In the genomic region with DNA sequence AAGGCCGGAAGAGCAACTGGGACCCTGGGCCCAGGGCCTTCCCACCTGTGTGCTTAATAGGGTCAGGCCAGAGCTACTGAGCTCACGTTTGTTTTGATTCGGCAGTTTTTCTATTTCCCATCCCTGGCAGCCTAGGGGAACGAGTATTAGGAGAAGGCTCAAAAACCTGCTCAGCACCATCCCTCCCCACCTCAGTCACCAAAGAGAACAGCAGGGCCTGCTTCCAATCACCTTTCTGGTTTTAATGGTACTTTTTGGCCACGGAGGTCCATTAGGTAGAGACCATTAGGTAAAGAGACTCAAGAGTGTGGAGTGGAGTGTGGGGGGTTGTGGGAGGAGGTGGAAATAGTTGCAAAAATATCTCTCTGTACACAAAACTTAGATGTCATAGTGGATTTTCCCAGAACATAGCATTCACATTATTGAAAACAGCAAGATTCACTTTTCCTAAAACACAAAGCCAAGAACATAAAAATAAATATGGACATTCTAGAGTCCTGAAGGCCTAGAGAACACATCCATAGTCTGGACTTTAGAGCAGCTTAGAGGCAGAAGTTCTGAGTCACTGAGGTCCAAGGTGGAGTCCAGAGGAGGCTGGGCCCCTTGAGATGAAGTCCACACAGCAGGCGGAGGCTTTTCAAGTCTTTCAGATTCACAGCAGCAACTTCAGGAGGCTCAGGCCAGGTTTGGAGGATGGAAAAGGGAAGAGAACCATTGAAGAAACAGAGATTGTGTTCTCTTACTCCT, we compare ENCODE assay signal across 1 cellular context.
TF ChIP-seq lines count a peak whose summit lies in the region.

No MANE protein-coding gene starts in this region.

TF ChIP-seq in H1, 55 proteins besides CTCF, POLR2A, EP300 and RAD21:
- TF ChIP-seq TCF12 (IDR thresholded peaks at IDR 0.05; ENCODE audit: low read depth, low read length) (no peak), POLR2AphosphoS5 (IDR thresholded peaks at IDR 0.05; ENCODE audit: low read depth, low read length) (peak; percentile 23; the same call in 1 of the 2 replicates), TBP (IDR thresholded peaks at IDR 0.05; ENCODE audit: low read depth, low read length) (0 out of 2 replicates have a peak, but pooled peaks have one; percentile 4), CREB1 (IDR thresholded peaks at IDR 0.05) (no peak), USF2 (IDR thresholded peaks at IDR 0.05; ENCODE audit: low read length) (no peak)
